28 cellular contexts compared by ENCODE assay signal in genomic region chr15:42220216-42220615, GRCh38.
"Had no signal": no experiment of that assay in that cellular context is flagged by ENCODE, and none has a peak within 500 bp of the region (broad histone marks: within the 10 kb centered on the region; RNA-seq: fewer than 3 reads in every experiment).

No MANE protein-coding gene starts in this region.

- H3K4me2 ChIP-seq: KMS-11 had no signal

- H3K4me3 Mint-ChIP-seq: activated CD4-positive, alpha-beta memory T cell treated with anti-CD3 and anti-CD28 coated beads, Interleukin-2, amount 10 ng/mL, durations not matched to agents 7 days and 5 days; activated CD4-positive, alpha-beta T cell treated with anti-CD3 and anti-CD28 coated beads for 36 hours; activated naive CD8-positive, alpha-beta T cell treated with anti-CD3 and anti-CD28 coated beads, Interleukin-2, amount 10 ng/mL, durations not matched to agents 7 days and 5 days; activated T-helper 17 cell treated with anti-CD3 and anti-CD28 coated beads, Interleukin-2, amount 50 U/mL, for 72 hours had no signal

- H3K27me3 ChIP-seq: adrenal gland, MG63 had no signal

- H3K4me1 Mint-ChIP-seq: activated CD4-positive, alpha-beta memory T cell treated with anti-CD3 and anti-CD28 coated beads, Interleukin-2, amount 10 ng/mL, durations not matched to agents 7 days and 5 days; activated naive CD8-positive, alpha-beta T cell treated with anti-CD3 and anti-CD28 coated beads, Interleukin-2, amount 10 ng/mL, durations not matched to agents 7 days and 5 days had no signal

- H3K27me3 Mint-ChIP-seq: activated CD4-positive, alpha-beta memory T cell treated with anti-CD3 and anti-CD28 coated beads, Interleukin-2, amount 10 ng/mL, durations not matched to agents 7 days and 5 days; activated CD4-positive, alpha-beta T cell treated with anti-CD3 and anti-CD28 coated beads for 36 hours; activated naive CD8-positive, alpha-beta T cell treated with anti-CD3 and anti-CD28 coated beads, Interleukin-2, amount 10 ng/mL, durations not matched to agents 7 days and 5 days; activated T-helper 17 cell treated with anti-CD3 and anti-CD28 coated beads, Interleukin-2, amount 50 U/mL, for 72 hours had no signal

- H3K9ac ChIP-seq: KMS-11 had no signal

- ATAC-seq: activated CD4-positive, alpha-beta T cell treated with anti-CD3 and anti-CD28 coated beads for 36 hours; activated T-helper 17 cell treated with anti-CD3 and anti-CD28 coated beads, Interleukin-2, amount 50 U/mL, for 72 hours; Panc1; Right ventricle myocardium inferior had no signal

- H3K27ac Mint-ChIP-seq: activated CD4-positive, alpha-beta memory T cell treated with anti-CD3 and anti-CD28 coated beads, Interleukin-2, amount 10 ng/mL, durations not matched to agents 7 days and 5 days; activated CD4-positive, alpha-beta T cell treated with anti-CD3 and anti-CD28 coated beads for 36 hours; activated naive CD8-positive, alpha-beta T cell treated with anti-CD3 and anti-CD28 coated beads, Interleukin-2, amount 10 ng/mL, durations not matched to agents 7 days and 5 days; activated T-helper 17 cell treated with anti-CD3 and anti-CD28 coated beads, Interleukin-2, amount 50 U/mL, for 72 hours had no signal

- H3K4me3 ChIP-seq: adrenal gland, MG63, SK-N-MC had no signal

- DNase-seq: activated CD4-positive, alpha-beta memory T cell treated with anti-CD3 and anti-CD28 coated beads, Interleukin-2, amount 10 ng/mL, durations not matched to agents 7 days and 5 days; activated CD4-positive, alpha-beta T cell treated with anti-CD3 and anti-CD28 coated beads for 36 hours; activated CD4-positive, alpha-beta T cell treated with anti-CD3 and anti-CD28 coated beads, Interleukin-2, amount 50 U/mL, for 1 hour; activated gamma-delta T cell; activated naive CD4-positive, alpha-beta T cell treated with anti-CD3 and anti-CD28 coated beads, Interleukin-2, amount 50 U/mL, for 16 hours; activated naive CD8-positive, alpha-beta T cell treated with anti-CD3 and anti-CD28 coated beads, Interleukin-2, amount 10 ng/mL, durations not matched to agents 7 days and 5 days; activated T-cell treated with anti-CD3 and anti-CD28 coated beads for 4 hours; activated T-cell treated with anti-CD3 and anti-CD28 coated beads, Interleukin-2, amount 50 U/mL, for 48 hours; adrenal gland; anterior cingulate cortex; central memory CD4-positive, alpha-beta T cell; MG63; NCI-H1048; NCI-H1417; NCI-H1930; NCI-H2171; NCI-H226; NCI-H526; NCI-H82; OCI-M1; RPMI8226; T-helper 1 cell had no signal

- H3K4me1 ChIP-seq: adrenal gland had no signal

- H3K9me3 ChIP-seq: adrenal gland, MG63 had no signal

- H3K9me3 Mint-ChIP-seq: activated CD4-positive, alpha-beta memory T cell treated with anti-CD3 and anti-CD28 coated beads, Interleukin-2, amount 10 ng/mL, durations not matched to agents 7 days and 5 days; activated naive CD8-positive, alpha-beta T cell treated with anti-CD3 and anti-CD28 coated beads, Interleukin-2, amount 10 ng/mL, durations not matched to agents 7 days and 5 days; activated T-helper 17 cell treated with anti-CD3 and anti-CD28 coated beads, Interleukin-2, amount 50 U/mL, for 72 hours had no signal

- H3K27ac ChIP-seq: adrenal gland, KMS-11, SK-N-MC, VCaP had no signal
